ENCODE assay signal across 33 cellular contexts in genomic region chr3:186496016-186496415, GRCh38.
"Had no signal": no experiment of that assay in that cellular context is flagged by ENCODE, and none has a peak within 500 bp of the region (broad histone marks: within the 10 kb centered on the region; RNA-seq: fewer than 3 reads in every experiment).

No MANE protein-coding gene starts in this region.

- H3K27me3 Mint-ChIP-seq: activated naive CD8-positive, alpha-beta T cell treated with anti-CD3 and anti-CD28 coated beads for 36 hours; naive thymus-derived CD8-positive, alpha-beta T cell had no signal

- H3K27ac Mint-ChIP-seq: activated naive CD4-positive, alpha-beta T cell treated with anti-CD3 and anti-CD28 coated beads for 36 hours; activated naive CD8-positive, alpha-beta T cell treated with anti-CD3 and anti-CD28 coated beads for 36 hours; activated T-helper 1 cell treated with anti-CD3 and anti-CD28 coated beads, Interleukin-12 subunit alpha, Interleukin-12 subunit beta, Interleukin-2, Interleukin-4 antibody, amounts not matched to agents 30 ng/mL and 10 ng/mL and 1 ng/mL, durations not matched to agents 14 hours and 24 hours and 36 hours; dendritic cell treated with granulocyte-macrophage colony-stimulating factor and Interleukin-4, amounts not matched to agents 40 ng/mL and 50 ng/mL, for 4 days; naive thymus-derived CD8-positive, alpha-beta T cell; progenitor cell of endocrine pancreas; stimulated activated naive B cell treated with anti-CD40 and anti-IgM and Interleukin-4, amounts not matched to agents 10 μg/mL and 1 μg/mL and 100 μg/mL, for 72 hours; T-helper 1 cell treated with Interleukin-12 subunit alpha and Interleukin-12 subunit beta and Interleukin-4 antibody, amounts not matched to agents 30 μg/mL and 1 μg/mL, for 36 hours had no signal

- H3K4me1 Mint-ChIP-seq: activated naive CD8-positive, alpha-beta T cell treated with anti-CD3 and anti-CD28 coated beads for 36 hours; naive thymus-derived CD8-positive, alpha-beta T cell had no signal

- H3K27ac ChIP-seq: brain microvascular endothelial cell, epithelial cell of prostate, left lung, lower lobe of right lung, neural progenitor cell, stomach, WERI-Rb-1 had no signal

- ATAC-seq: activated CD4-positive, CD25-positive, alpha-beta regulatory T cell treated with anti-CD3 and anti-CD28 coated beads, Interleukin-2, amount 50 U/mL, for 24 hours; naive thymus-derived CD8-positive, alpha-beta T cell had no signal

- H3K4me3 ChIP-seq: adrenal gland, esophagus squamous epithelium, left lung, lower lobe of right lung, neural progenitor cell, sigmoid colon, stomach, thyroid gland had no signal

- H3K9me3 Mint-ChIP-seq: dendritic cell treated with granulocyte-macrophage colony-stimulating factor and Interleukin-4, amounts not matched to agents 40 ng/mL and 50 ng/mL, for 4 days had no signal

- H3K4me3 Mint-ChIP-seq: activated naive CD4-positive, alpha-beta T cell treated with anti-CD3 and anti-CD28 coated beads for 36 hours; activated naive CD8-positive, alpha-beta T cell treated with anti-CD3 and anti-CD28 coated beads for 36 hours; activated T-helper 1 cell treated with anti-CD3 and anti-CD28 coated beads, Interleukin-12 subunit alpha, Interleukin-12 subunit beta, Interleukin-2, Interleukin-4 antibody, amounts not matched to agents 30 ng/mL and 10 ng/mL and 1 ng/mL, durations not matched to agents 14 hours and 24 hours and 36 hours; dendritic cell treated with granulocyte-macrophage colony-stimulating factor and Interleukin-4, amounts not matched to agents 40 ng/mL and 50 ng/mL, for 4 days; naive thymus-derived CD8-positive, alpha-beta T cell; neural progenitor cell; stimulated activated naive B cell treated with anti-CD40 and anti-IgM and Interleukin-4, amounts not matched to agents 10 μg/mL and 1 μg/mL and 100 μg/mL, for 72 hours; T-helper 1 cell treated with Interleukin-12 subunit alpha and Interleukin-12 subunit beta and Interleukin-4 antibody, amounts not matched to agents 30 μg/mL and 1 μg/mL, for 36 hours had no signal

- DNase-seq: activated CD4-positive, alpha-beta T cell treated with anti-CD3 and anti-CD28 coated beads for 48 hours; activated CD4-positive, alpha-beta T cell treated with anti-CD3 and anti-CD28 coated beads, Interleukin-2, amount 50 U/mL, for 48 hours; activated CD8-positive, alpha-beta memory T cell treated with anti-CD3 and anti-CD28 coated beads for 24 hours; activated CD8-positive, alpha-beta memory T cell treated with anti-CD3 and anti-CD28 coated beads, Interleukin-2, amount 50 U/mL, for 4 hours; activated effector memory CD4-positive, alpha-beta T cell treated with anti-CD3 and anti-CD28 coated beads, Interleukin-2, amount 50 U/mL, for 16 hours; activated naive CD4-positive, alpha-beta T cell treated with anti-CD3 and anti-CD28 coated beads for 36 hours; activated naive CD8-positive, alpha-beta T cell treated with anti-CD3 and anti-CD28 coated beads for 36 hours; activated T-cell treated with anti-CD3 and anti-CD28 coated beads, Interleukin-2, amount 50 U/mL, for 1 hour; brain microvascular endothelial cell; esophagus squamous epithelium; foreskin melanocyte; left lung; lower lobe of right lung; mesenchymal stem cell; naive thymus-derived CD8-positive, alpha-beta T cell; sigmoid colon; stimulated activated CD4-positive, alpha-beta T cell treated with anti-CD3 and anti-CD28 coated beads, Interleukin-1b, Interleukin-23, amount 100 ng/mL, for 48 hours; stimulated activated CD4-positive, alpha-beta T cell treated with anti-CD3 and anti-CD28 coated beads, Interleukin-4, amount 100 ng/mL, for 4 hours; stimulated activated CD8-positive, alpha-beta memory T cell treated with anti-CD3 and anti-CD28 coated beads, Interleukin-4, amount 100 ng/mL, for 48 hours; stimulated activated naive B cell treated with anti-CD40 and anti-IgM and Interleukin-4, amounts not matched to agents 10 μg/mL and 1 μg/mL and 100 μg/mL, for 72 hours; SW 1271; T-helper 9 cell; thyroid gland had no signal
